In the genomic region with DNA sequence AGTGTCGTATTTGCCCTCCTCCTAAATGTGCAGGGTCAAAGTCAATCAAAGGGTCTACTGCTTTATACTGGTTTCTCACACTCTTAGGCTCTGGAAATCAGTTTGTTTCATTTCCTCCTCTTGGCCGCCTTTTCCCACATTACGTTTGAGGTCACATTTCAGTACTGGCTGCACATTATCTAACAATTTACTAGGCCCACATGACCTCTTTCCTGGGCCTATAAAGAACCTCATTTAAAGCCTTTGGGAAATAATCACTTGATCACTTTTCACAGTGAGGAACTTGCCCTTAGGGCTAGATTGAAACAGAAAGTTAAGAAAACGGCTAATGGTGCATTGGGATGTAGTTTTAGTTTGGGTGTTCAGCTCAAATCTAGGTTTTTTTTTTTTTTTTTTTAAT, we compare ENCODE assay signal across 25 cellular contexts.
DNase-seq lines count a peak whose midpoint lies in the region; ATAC-seq, FAIRE-seq and TF ChIP-seq lines count a peak whose summit lies in the region.
"Had no signal": no experiment of that assay in that cellular context is flagged by ENCODE, and none has a peak within 500 bp of the region (broad histone marks: within the 10 kb centered on the region; RNA-seq: fewer than 3 reads in every experiment).

No MANE protein-coding gene starts in this region.

- H3K79me2 ChIP-seq in H1 (ENCODE audit: control insufficient read depth in 1 of 2, insufficient read depth in 2 of 2, low read length in 2 of 2): no peaks in the 10 kb centered on the region

- DNase-seq in A673 (ENCODE audit: low spot score) (peak; percentile 53), H4 (ENCODE audit: low spot score) (peak; percentile 11), NCI-H69 (lab: John Stamatoyannopoulos, UW) (peak; percentile 10), H1 (ENCODE audit: low read depth in 1 of 2, low spot score in 2 of 2) (no peak), inferior parietal cortex (ENCODE audit: extremely low spot score) (no peak), Peyer's patch (no peak), NCI-H2171 (lab: John Stamatoyannopoulos, UW) (no peak)
- DNase-seq: ACHN, BE2C, Calu3, DMS153, DND-41, IMR-90, KG1, MG63, NCI-H1105, NCI-H1436 treated with DMSO at 0.1 percent for 48 hours, NCI-H187 treated with DMSO at 0.1 percent for 48 hours, NCI-H446, NCI-H524 treated with DMSO at 0.1 percent for 48 hours, T-helper 17 cell, T1000 had no signal

- no peak overlapping the region for H2BK20ac ChIP-seq in H1 (ENCODE audit: low read length)

- H3K4ac ChIP-seq in H1 (replicated peaks; ENCODE audit: insufficient read length, low read depth, low read length): no peak overlapping the region

- H3K27ac ChIP-seq in A673 (ENCODE audit: low read depth, low read length, poor library complexity, severe bottlenecking) (peak overlapping the region; percentile 84), H1 (ENCODE audit: low read depth, low read length) (no peak overlapping the region), Peyer's patch (no peak overlapping the region)

- no peak for TF ChIP-seq EP300 in H1 (IDR thresholded peaks at IDR 0.05; ENCODE audit: borderline replicate concordance in 1 of 2, low read depth in 2 of 2, low read length in 2 of 2)

- no peaks in the 10 kb centered on the region for H3K23me2 ChIP-seq in H1 (ENCODE audit: low read depth, low read length)

- no peak overlapping the region for H4K91ac ChIP-seq in H1 (replicated peaks; ENCODE audit: insufficient read length, low read length)

- H4K8ac ChIP-seq in H1 (ENCODE audit: extremely low read depth, insufficient read depth, low read length): no peak overlapping the region

- H3K56ac ChIP-seq in H1 (replicated peaks; ENCODE audit: insufficient read length, low read depth, low read length): no peak overlapping the region

- H3K79me1 ChIP-seq in H1 (ENCODE audit: low read depth, low read length): no peaks in the 10 kb centered on the region

- H2BK15ac ChIP-seq in H1 (ENCODE audit: low read length): no peak overlapping the region

- FAIRE-seq in H1 (lab: Jason Lieb, UNC): no peak
- FAIRE-seq: H54 had no signal

- CTCF ChIA-PET in A673 (lab: Charles Lee) (no interaction called here), H1 (lab: Charles Lee; ENCODE audit: partially characterized antibody) (interaction anchor here (0.6 kb wide), 1 partner anchor 44 kb away, joined by 4 read pairs; no protein-coding TSS in a partner anchor)

- H2AK5ac ChIP-seq in H1 (ENCODE audit: low read depth, low read length): no peak overlapping the region

- no peaks in the 10 kb centered on the region for H3K9me3 ChIP-seq in A673 (ENCODE audit: low read depth, low read length, poor library complexity, severe bottlenecking)
- no peaks in the 10 kb centered on the region for H3K9me3 ChIP-seq in H1 (ENCODE audit: insufficient read depth in 2 of 2, low read depth in 1 of 2, low read length in 1 of 2)
- no peaks in the 10 kb centered on the region for H3K9me3 ChIP-seq in Peyer's patch
- H3K9me3 ChIP-seq: BE2C, MG63 had no signal

- H2AFZ ChIP-seq in H1 (ENCODE audit: low read length): peak overlapping the region; percentile 67; the same call in 1 of the 2 replicates

- H3K4me1 ChIP-seq in A673 (ENCODE audit: insufficient read depth, low read length, poor library complexity, severe bottlenecking) (peaks cover 45% of the 10 kb centered on the region), H1 (replicated peaks in 1 of 4; ENCODE audit: control insufficient read depth in 3 of 4, insufficient read depth in 4 of 4, low read length in 3 of 4) (no peaks in the 10 kb centered on the region), Peyer's patch (no peaks in the 10 kb centered on the region)
- H3K4me1 ChIP-seq: BE2C had no signal

- no peaks in the 10 kb centered on the region for H4K20me1 ChIP-seq in H1 (replicated peaks in 1 of 2; ENCODE audit: control insufficient read depth in 1 of 2, insufficient read depth in 2 of 2, low read length in 2 of 2)

- H3K9ac ChIP-seq in H1 (replicated peaks in 1 of 4; ENCODE audit: extremely low read depth in 1 of 4, low read depth in 3 of 4, low read length in 3 of 4): no peak overlapping the region

- no peak overlapping the region for H3K23ac ChIP-seq in H1 (ENCODE audit: insufficient read length)

- H3K27me3 ChIP-seq in A673 (replicated peaks; ENCODE audit: insufficient read depth, low read depth, low read length, poor library complexity) (no peaks in the 10 kb centered on the region), H1 (replicated peaks in 1 of 4; ENCODE audit: control insufficient read depth in 3 of 4, extremely low read depth in 1 of 4, insufficient read depth in 3 of 4, low read length in 3 of 4) (no peaks in the 10 kb centered on the region), Peyer's patch (no peaks in the 10 kb centered on the region)
- H3K27me3 ChIP-seq: BE2C, MG63 had no signal

- no peak overlapping the region for H3K18ac ChIP-seq in H1 (ENCODE audit: extremely low read depth, low read length)

- no peak for TF ChIP-seq POLR2A in H1 (IDR thresholded peaks at IDR 0.05; ENCODE audit: control extremely low read depth in 1 of 2, low read depth in 2 of 2, low read length in 2 of 2)
- TF ChIP-seq POLR2A in Peyer's patch (IDR thresholded peaks at IDR 0.05): no peak

- H2BK12ac ChIP-seq in H1 (ENCODE audit: low read depth, low read length): no peak overlapping the region

- ATAC-seq in GM18498 (IDR thresholded peaks at IDR 0.05; ENCODE audit: unreplicated experiment): no peak
- ATAC-seq: SK-N-SH treated with all-trans-retinoic acid at 6 μM for 48 hours, T-helper 17 cell had no signal

- H2BK120ac ChIP-seq in H1 (replicated peaks; ENCODE audit: low read depth, low read length): no peak overlapping the region

- intact Hi-C loops in A673 (cut with micrococcal nuclease; ENCODE audit: unreplicated experiment): no loop called here

- TF ChIP-seq CTCF in A673 (conservative IDR thresholded peaks at IDR 0.05; ENCODE audit: low read depth, low read length): no peak
- TF ChIP-seq CTCF in H1 (IDR thresholded peaks at IDR 0.05; ENCODE audit: control extremely low read depth in 1 of 3, insufficient read depth in 1 of 3, low read depth in 1 of 3, low read length in 3 of 3): no peak
- TF ChIP-seq CTCF in Peyer's patch (IDR thresholded peaks at IDR 0.05): no peak

- WGBS in H1 (ENCODE audit: extremely low coverage in 1 of 2, insufficient coverage in 1 of 2, insufficient read length in 1 of 2, insufficient replicate concordance in 2 of 2, low coverage in 1 of 2, low lambda C conversion rate in 2 of 2, missing lambda C conversion rate in 1 of 2), 2 experiments: 88% methylated on average over 4 of the region's 4 CpGs; no CpG with 5 or more reads in 1 of the 2 experiments

- no TSS peak for BruUV-seq in A673 (replicated peaks; lab: Mats Ljungman, UMichigan)

- H3K36me3 ChIP-seq in A673 (ENCODE audit: insufficient read depth, low read length, poor library complexity, severe bottlenecking) (no peaks in the 10 kb centered on the region), H1 (ENCODE audit: control insufficient read depth in 2 of 4, insufficient read depth in 4 of 4, low read length in 3 of 4) (no peaks in the 10 kb centered on the region), Peyer's patch (no peaks in the 10 kb centered on the region)
- H3K36me3 ChIP-seq: BE2C, MG63 had no signal

- H3K4me3 ChIP-seq in A673 (ENCODE audit: low read depth, low read length, poor library complexity, severe bottlenecking): no peak overlapping the region
- H3K4me3 ChIP-seq in H1 (ENCODE audit: extremely low read depth in 1 of 4, insufficient read depth in 2 of 4, low read depth in 3 of 4, low read length in 4 of 4): no peak overlapping the region
- no peak overlapping the region for H3K4me3 ChIP-seq in Peyer's patch
- H3K4me3 ChIP-seq: MG63 had no signal

- no peak overlapping the region for H3K4me2 ChIP-seq in H1 (ENCODE audit: insufficient read depth in 1 of 2, low read depth in 2 of 2, low read length in 2 of 2)

- no peak for TF ChIP-seq RAD21 in H1 (IDR thresholded peaks at IDR 0.05 in 1 of 2, conservative IDR thresholded peaks at IDR 0.05 in 1 of 2; ENCODE audit: low read depth in 2 of 2, low read length in 2 of 2)

- H2BK5ac ChIP-seq in H1 (ENCODE audit: low read depth, low read length): no peak overlapping the region

- POLR2A ChIA-PET in A673 (lab: Charles Lee; ENCODE audit: low non-redundant PET) (interaction anchor here (0.6 kb wide), 1 partner anchor 220 kb away, joined by 4 read pairs; no protein-coding TSS in a partner anchor), H1 (lab: Charles Lee; ENCODE audit: partially characterized antibody) (no interaction called here)

- no peak overlapping the region for H3K14ac ChIP-seq in H1 (ENCODE audit: insufficient read length)

- H4K5ac ChIP-seq in H1 (ENCODE audit: insufficient read length, low read depth, low read length): no peak overlapping the region

TF ChIP-seq in H1, 55 proteins besides CTCF, POLR2A, EP300 and RAD21:
- no peak for TF ChIP-seq HDAC2 (IDR thresholded peaks at IDR 0.05; ENCODE audit: borderline replicate concordance in 1 of 2, low read depth in 2 of 2, low read length in 2 of 2)
- no peak for TF ChIP-seq RFX5 (IDR thresholded peaks at IDR 0.05; ENCODE audit: borderline replicate concordance, low read depth, low read length)
- TF ChIP-seq BRCA1 (IDR thresholded peaks at IDR 0.05; ENCODE audit: low read depth, low read length): no peak
- no peak for TF ChIP-seq SIX5 (IDR thresholded peaks at IDR 0.05; ENCODE audit: low read depth, low read length)
- no peak for TF ChIP-seq POU5F1 (IDR thresholded peaks at IDR 0.05; ENCODE audit: low read depth, low read length)
- TF ChIP-seq PHF8 (conservative IDR thresholded peaks at IDR 0.05; ENCODE audit: low read depth, low read length): no peak
- TF ChIP-seq TBP (IDR thresholded peaks at IDR 0.05; ENCODE audit: low read depth, low read length): no peak

Comparison
In these comparisons a context has a peak if more than half of its experiments do, and no peak if none do; other contexts are left out.
1. DNase-seq: peak in A673 (single experiment), H4 (single experiment) and NCI-H69 (single experiment); none in H1 (0 of 2), inferior parietal cortex (single experiment), Peyer's patch (0 of 3) and NCI-H2171 (single experiment).